ENCODE assay signal across 9 cellular contexts in the genomic region with DNA sequence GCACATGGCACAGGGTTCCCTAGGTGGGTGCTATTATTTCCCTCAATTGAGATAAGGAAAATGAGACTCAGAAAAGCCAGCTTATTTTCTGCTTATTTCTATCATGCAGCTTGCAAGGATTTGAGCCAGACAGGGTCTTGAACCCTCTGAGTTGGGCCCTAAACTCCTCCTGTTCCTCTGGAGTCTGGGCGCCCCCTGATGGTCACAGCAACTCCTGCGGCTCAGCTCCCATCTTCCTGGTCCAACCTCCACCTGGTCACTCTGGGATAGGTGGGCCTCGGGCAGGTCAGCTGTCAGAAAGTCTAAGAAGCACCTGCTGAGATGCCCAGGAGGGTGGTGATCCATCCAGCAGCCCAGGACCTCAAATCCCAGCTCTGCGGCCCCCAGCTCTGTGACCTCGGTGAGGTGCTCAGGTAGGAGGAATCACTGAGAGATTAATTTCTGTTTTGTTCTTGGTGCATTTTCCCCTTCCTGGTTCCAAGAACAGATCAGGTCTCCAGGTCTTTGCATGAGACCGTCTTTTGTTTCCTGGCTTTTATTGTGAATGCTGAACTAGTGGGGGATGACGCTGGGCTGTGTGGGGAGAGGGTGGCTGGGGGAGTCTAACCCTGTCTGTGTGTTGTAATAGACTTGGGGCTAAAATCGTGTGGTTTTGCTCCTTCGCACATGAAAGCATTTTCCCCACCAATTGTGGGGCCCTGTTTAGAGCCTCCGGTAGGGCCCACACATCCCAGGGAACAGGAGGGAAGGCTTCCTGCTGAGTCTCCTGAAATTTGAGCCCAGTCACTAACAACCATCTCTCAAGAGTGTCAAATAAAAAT. TPM values are rescaled to one million over a fixed set of nuclear protein-coding genes. Genes with fewer than 3 reads are reported as not detected.
A peak's percentile ranks its signal among the peaks of the same experiment; 100 is the strongest.
DNase-seq lines count a peak whose midpoint lies in the region; ATAC-seq, FAIRE-seq and TF ChIP-seq lines count a peak whose summit lies in the region.
"Had no signal": no experiment of that assay in that cellular context is flagged by ENCODE, and none has a peak within 500 bp of the region (broad histone marks: within the 10 kb centered on the region; RNA-seq: fewer than 3 reads in every experiment).

No MANE protein-coding gene starts in this region.

- H4K20me1 ChIP-seq in Karpas-422 (ENCODE audit: insufficient read depth, low read depth, low read length): no peaks in the 10 kb centered on the region

- no peak overlapping the region for H3K4me3 ChIP-seq in Karpas-422 (ENCODE audit: low read length)

- H3K4me2 ChIP-seq in Karpas-422 (ENCODE audit: low read depth, low read length, poor library complexity, severe bottlenecking): no peak overlapping the region

- H3K9me3 ChIP-seq in Karpas-422 (ENCODE audit: low read length): no peaks in the 10 kb centered on the region

- ATAC-seq in HG02571 (IDR thresholded peaks at IDR 0.05; ENCODE audit: unreplicated experiment): no peak

- no peak for FAIRE-seq in RCC 7860 (lab: Jason Lieb, UNC)
- FAIRE-seq: A204.1 had no signal

- no peaks in the 10 kb centered on the region for H3K9me2 ChIP-seq in Karpas-422 (replicated peaks; ENCODE audit: insufficient read depth, low read length)

- H3K4me1 ChIP-seq in Karpas-422 (ENCODE audit: low read length): peaks cover 11% of the 10 kb centered on the region

- H3K36me3 ChIP-seq in Karpas-422 (ENCODE audit: insufficient read depth, low read length): no peaks in the 10 kb centered on the region

- H2AFZ ChIP-seq in Karpas-422 (ENCODE audit: low read length): no peak overlapping the region

- TF ChIP-seq POLR2A in erythroblast (IDR thresholded peaks at IDR 0.05; ENCODE audit: low read length): no peak

- no peaks in the 10 kb centered on the region for H3K27me3 ChIP-seq in Karpas-422 (ENCODE audit: low read length)

- no peak overlapping the region for H3K9ac ChIP-seq in Karpas-422 (ENCODE audit: low read length)

- no peak overlapping the region for H3K27ac ChIP-seq in Karpas-422 (ENCODE audit: low read length)

- no peaks in the 10 kb centered on the region for H3K79me2 ChIP-seq in Karpas-422 (ENCODE audit: low read length)

- DNase-seq in DMS53 (lab: John Stamatoyannopoulos, UW): peak; percentile 58
- DNase-seq in DMS53 treated with DMSO at 0.1 percent for 48 hours (lab: John Stamatoyannopoulos, UW; ENCODE audit: unreplicated experiment): no peak
- peak; percentile 82 for DNase-seq in Karpas-422
- peak; percentile 27 for DNase-seq in RCC 7860 (ENCODE audit: low spot score)
- peak; percentile 15 to 34 for DNase-seq in erythroblast (lab: John Stamatoyannopoulos, UW)
- peak in 2 of 3 donors; percentile 16 to 24 for DNase-seq in stimulated activated CD4-positive, alpha-beta T cell treated with anti-CD3 and anti-CD28 coated beads, Interleukin-12 subunit alpha, Interleukin-12 subunit beta, amount 100 ng/mL, for 48 hours (ENCODE audit: low read depth in 2 of 3, low spot score in 1 of 3)
- no peak for DNase-seq in NK-92 (lab: John Stamatoyannopoulos, UW; ENCODE audit: unreplicated experiment)

RNA-seq across cellular contexts. Expression of gene TMEM130, which starts 32.8 kb away (rescaled TPM):
- total RNA-seq in Karpas-422 (2014; rRNA removed; shearing (Covaris generic); ENCODE audit: low replicate concordance): 0.40 TPM in 1 of 2 replicates, not detected in the other

RNA-seq across cellular contexts. Expression of gene TRRAP, which starts 41.3 kb away (rescaled TPM):
- total RNA-seq in Karpas-422 (2014; rRNA removed; shearing (Covaris generic); ENCODE audit: low replicate concordance): 26.1 and 34.6 TPM in 2 replicates

Comparison
In these comparisons a context has a peak if more than half of its experiments do, and no peak if none do; other contexts are left out.
1. DNase-seq: peak in DMS53 (single experiment), Karpas-422 (single experiment), RCC 7860 (single experiment), erythroblast (2 of 2) and stimulated activated CD4-positive, alpha-beta T cell treated with anti-CD3 and anti-CD28 coated beads, Interleukin-12 subunit alpha, Interleukin-12 subunit beta, amount 100 ng/mL, for 48 hours (2 of 3); none in DMS53 treated with DMSO at 0.1 percent for 48 hours (single experiment) and NK-92 (single experiment).